9 cellular contexts compared by ENCODE assay signal in the genomic region with DNA sequence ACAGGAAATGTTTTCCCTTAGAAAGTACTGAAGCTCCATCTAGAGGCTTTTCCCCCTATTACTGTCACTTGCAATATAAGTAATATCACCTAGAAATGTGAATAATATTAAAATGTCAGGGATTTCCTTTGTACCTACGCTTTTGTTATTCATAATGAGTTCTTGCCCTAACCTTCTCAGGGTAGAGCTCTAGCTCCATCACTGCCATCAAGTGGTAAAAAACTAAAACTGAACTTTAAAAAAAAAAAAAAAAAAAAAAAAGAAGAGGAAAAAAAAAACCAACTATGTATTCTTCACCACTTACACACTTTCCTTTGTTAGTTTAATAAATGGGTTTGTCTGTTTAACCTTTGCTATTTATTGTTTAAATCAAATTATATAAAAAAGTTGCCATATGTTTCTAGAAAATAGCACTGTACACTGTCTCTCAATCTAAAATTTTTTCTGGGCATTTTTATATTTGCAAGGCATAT. TPM values are rescaled to one million over a fixed set of nuclear protein-coding genes. Genes with fewer than 3 reads are reported as not detected.
A peak's percentile ranks its signal among the peaks of the same experiment; 100 is the strongest.
DNase-seq lines count a peak whose midpoint lies in the region; ATAC-seq and TF ChIP-seq lines count a peak whose summit lies in the region.
"Had no signal": no experiment of that assay in that cellular context is flagged by ENCODE, and none has a peak within 500 bp of the region (broad histone marks: within the 10 kb centered on the region; RNA-seq: fewer than 3 reads in every experiment).

No MANE protein-coding gene starts in this region.

- POLR2A ChIA-PET in OCI-LY7 (lab: Charles Lee): interaction anchor here (0.6 to 0.7 kb wide), 4 partner anchors 8 to 210 kb away, joined by 3 to 6 read pairs (median 5); no protein-coding TSS in a partner anchor

- H2AFZ ChIP-seq in OCI-LY7 (ENCODE audit: low read length) (no peak overlapping the region), neural cell (ENCODE audit: low read depth, low read length) (no peak overlapping the region)

- H3K36me3 Mint-ChIP-seq in natural killer cell (no peaks in the 10 kb centered on the region), endothelial cell (ENCODE audit: low read depth, unreplicated experiment) (no peaks in the 10 kb centered on the region)
- no peaks in the 10 kb centered on the region for H3K36me3 Mint-ChIP-seq in natural killer cell treated with Interleukin-12 subunit alpha and Interleukin-12 subunit beta and Interleukin-15 and Interleukin-18, amount 100 ng/mL, for 72 hours

- H3K27me3 ChIP-seq in neural cell (ENCODE audit: insufficient read depth, low read depth, low read length) (no peaks in the 10 kb centered on the region), prostate gland (replicated peaks; ENCODE audit: insufficient read depth) (no peaks in the 10 kb centered on the region)

- H3K79me2 ChIP-seq in OCI-LY7 (ENCODE audit: insufficient read depth, low read depth, low read length) (no peaks in the 10 kb centered on the region), neural cell (replicated peaks; ENCODE audit: insufficient read depth, low read length) (no peaks in the 10 kb centered on the region)

- H3K9me3 ChIP-seq in OCI-LY7 (ENCODE audit: low read length) (no peaks in the 10 kb centered on the region), neural cell (ENCODE audit: low read length) (no peaks in the 10 kb centered on the region), prostate gland (no peaks in the 10 kb centered on the region)

- H3K27me3 Mint-ChIP-seq in natural killer cell (ENCODE audit: low read depth in 2 of 2) (no peaks in the 10 kb centered on the region), endothelial cell (ENCODE audit: unreplicated experiment) (no peaks in the 10 kb centered on the region)
- no peaks in the 10 kb centered on the region for H3K27me3 Mint-ChIP-seq in natural killer cell treated with Interleukin-12 subunit alpha and Interleukin-12 subunit beta and Interleukin-15 and Interleukin-18, amount 100 ng/mL, for 72 hours
- H3K27me3 Mint-ChIP-seq: dendritic cell treated with granulocyte-macrophage colony-stimulating factor and Interleukin-4, amounts not matched to agents 40 ng/mL and 50 ng/mL, for 4 days had no signal

- H3K9me3 Mint-ChIP-seq in natural killer cell: no peaks in the 10 kb centered on the region
- no peaks in the 10 kb centered on the region for H3K9me3 Mint-ChIP-seq in natural killer cell treated with Interleukin-12 subunit alpha and Interleukin-12 subunit beta and Interleukin-15 and Interleukin-18, amount 100 ng/mL, for 72 hours
- H3K9me3 Mint-ChIP-seq in endothelial cell (ENCODE audit: unreplicated experiment): no peaks in the 10 kb centered on the region
- H3K9me3 Mint-ChIP-seq: dendritic cell treated with granulocyte-macrophage colony-stimulating factor and Interleukin-4, amounts not matched to agents 40 ng/mL and 50 ng/mL, for 4 days had no signal

- WGBS in prostate gland: 3% methylated on average over 1 of the region's 1 CpG

- intact Hi-C loops in natural killer cell (cut with micrococcal nuclease) (loop anchor here (5.0 kb wide), 1 partner anchor 456 kb away; no protein-coding TSS in a partner anchor), OCI-LY7 (cut with micrococcal nuclease; ENCODE audit: unreplicated experiment) (loop anchor here (1.0 kb wide), 1 partner anchor 458 kb away; no protein-coding TSS in a partner anchor), prostate gland (cut with DNase I) (loop anchor here (5.0 kb wide), 1 partner anchor 456 kb away; no protein-coding TSS in a partner anchor)

- no peak overlapping the region for H3K4me3 Mint-ChIP-seq in natural killer cell
- H3K4me3 Mint-ChIP-seq in natural killer cell treated with Interleukin-12 subunit alpha and Interleukin-12 subunit beta and Interleukin-15 and Interleukin-18, amount 100 ng/mL, for 72 hours: no peak overlapping the region
- H3K4me3 Mint-ChIP-seq in endothelial cell (ENCODE audit: unreplicated experiment): no peak overlapping the region
- H3K4me3 Mint-ChIP-seq: dendritic cell treated with granulocyte-macrophage colony-stimulating factor and Interleukin-4, amounts not matched to agents 40 ng/mL and 50 ng/mL, for 4 days had no signal

- H3K4me3 ChIP-seq in OCI-LY7 (ENCODE audit: low read depth, low read length, poor library complexity, severe bottlenecking): no peak overlapping the region
- no peak overlapping the region for H3K4me3 ChIP-seq in neural cell (ENCODE audit: low read length)
- no peak overlapping the region for H3K4me3 ChIP-seq in prostate gland

- no peaks in the 10 kb centered on the region; the same call in 1 of the 2 replicates for H4K20me1 ChIP-seq in OCI-LY7 (ENCODE audit: insufficient read depth, low read length)
- H4K20me1 ChIP-seq in neural cell (ENCODE audit: insufficient read depth): no peaks in the 10 kb centered on the region

- peak; percentile 84 for TF ChIP-seq RAD21 in neural cell (conservative IDR thresholded peaks at IDR 0.05)

- H3K9ac ChIP-seq in neural cell (ENCODE audit: low read length): no peak overlapping the region

- H3K4me1 ChIP-seq in OCI-LY7 (ENCODE audit: insufficient read depth, low read length, poor library complexity, severe bottlenecking): peaks cover 8% of the 10 kb centered on the region
- no peaks in the 10 kb centered on the region for H3K4me1 ChIP-seq in prostate gland (replicated peaks)

- DNase-seq in natural killer cell (no peak), OCI-LY7 (ENCODE audit: low spot score) (peak; percentile 59), endothelial cell (ENCODE audit: low spot score) (no peak), mesenteric fat pad (ENCODE audit: low spot score) (no peak), prostate gland (ENCODE audit: low spot score) (no peak)
- DNase-seq in natural killer cell treated with Interleukin-12 subunit alpha and Interleukin-12 subunit beta and Interleukin-15 and Interleukin-18, amount 100 ng/mL, for 72 hours (ENCODE audit: low spot score): no peak

- TF ChIP-seq POLR2A in prostate gland (IDR thresholded peaks at IDR 0.05): no peak

- ATAC-seq in natural killer cell (peak in 2 of 3 donors; percentile 54 to 75), HG03469 (IDR thresholded peaks at IDR 0.05; ENCODE audit: unreplicated experiment) (peak; percentile 34)
- no peak for ATAC-seq in natural killer cell treated with Interleukin-12 subunit alpha and Interleukin-12 subunit beta and Interleukin-15 and Interleukin-18, amount 100 ng/mL, for 72 hours

- H3K4me1 Mint-ChIP-seq in natural killer cell: peaks cover 9 to 11% of the 10 kb centered on the region in 2 donors
- peaks cover 7 to 10% of the 10 kb centered on the region in 2 donors for H3K4me1 Mint-ChIP-seq in natural killer cell treated with Interleukin-12 subunit alpha and Interleukin-12 subunit beta and Interleukin-15 and Interleukin-18, amount 100 ng/mL, for 72 hours (ENCODE audit: low read depth in 2 of 2)
- peaks cover 4% of the 10 kb centered on the region for H3K4me1 Mint-ChIP-seq in endothelial cell (ENCODE audit: unreplicated experiment)

- no peak overlapping the region; the same call in 1 of the 2 replicates for H3K4me2 ChIP-seq in OCI-LY7 (ENCODE audit: low read length)
- H3K4me2 ChIP-seq in neural cell (ENCODE audit: low read length): no peak overlapping the region

- CTCF ChIA-PET in OCI-LY7 (lab: Charles Lee; ENCODE audit: unreplicated experiment): no interaction called here

- H3F3A ChIP-seq in neural cell (ENCODE audit: insufficient read depth, low read length, poor library complexity, severe bottlenecking): no peaks in the 10 kb centered on the region

- H3K9me2 ChIP-seq in OCI-LY7 (ENCODE audit: insufficient read depth, low read length) (no peaks in the 10 kb centered on the region), neural cell (ENCODE audit: insufficient read depth, low read length) (no peaks in the 10 kb centered on the region)

- no peak overlapping the region for H3K27ac Mint-ChIP-seq in natural killer cell
- H3K27ac Mint-ChIP-seq in natural killer cell treated with Interleukin-12 subunit alpha and Interleukin-12 subunit beta and Interleukin-15 and Interleukin-18, amount 100 ng/mL, for 72 hours: no peak overlapping the region
- no peak overlapping the region for H3K27ac Mint-ChIP-seq in endothelial cell (ENCODE audit: unreplicated experiment)
- H3K27ac Mint-ChIP-seq: dendritic cell treated with granulocyte-macrophage colony-stimulating factor and Interleukin-4, amounts not matched to agents 40 ng/mL and 50 ng/mL, for 4 days had no signal

- H3K27ac ChIP-seq in OCI-LY7 (ENCODE audit: low read depth, low read length, poor library complexity, severe bottlenecking) (no peak overlapping the region), neural cell (ENCODE audit: low read length) (no peak overlapping the region), prostate gland (no peak overlapping the region)

- TF ChIP-seq EP300 in neural cell (conservative IDR thresholded peaks at IDR 0.05; ENCODE audit: poor library complexity, severe bottlenecking): no peak

- TF ChIP-seq CTCF in natural killer cell (IDR thresholded peaks at IDR 0.05): peak; percentile 55
- peak; percentile 73 for TF ChIP-seq CTCF in OCI-LY7 (conservative IDR thresholded peaks at IDR 0.05; ENCODE audit: low read length)
- TF ChIP-seq CTCF in endothelial cell (IDR thresholded peaks at IDR 0.05; ENCODE audit: unreplicated experiment): peak; percentile 41
- peak; percentile 81 for TF ChIP-seq CTCF in neural cell (IDR thresholded peaks at IDR 0.05; ENCODE audit: poor library complexity, severe bottlenecking)
- TF ChIP-seq CTCF in prostate gland (IDR thresholded peaks at IDR 0.05): peak in 2 of 4 experiments; percentile 20 to 40

- H3K36me3 ChIP-seq in OCI-LY7 (ENCODE audit: insufficient read depth, low read length) (no peaks in the 10 kb centered on the region), neural cell (ENCODE audit: insufficient read depth, low read length) (no peaks in the 10 kb centered on the region), prostate gland (no peaks in the 10 kb centered on the region)

- BruUV-seq in OCI-LY7 (replicated peaks; lab: Mats Ljungman, UMichigan): no TSS peak

TF ChIP-seq in neural cell, 6 proteins besides CTCF, POLR2A, EP300 and RAD21 (continues in another document):
- peak; percentile 82 for TF ChIP-seq SMC3 (conservative IDR thresholded peaks at IDR 0.05; ENCODE audit: poor library complexity)

RNA-seq across cellular contexts. Expression of a gene that starts 49.9 kb away (rescaled TPM):
- 10 to 100 TPM; 38.4 to 63.7 (median 50.6) TPM for total RNA-seq in natural killer cell
- total RNA-seq in natural killer cell treated with Interleukin-12 subunit alpha and Interleukin-12 subunit beta and Interleukin-15 and Interleukin-18, amount 100 ng/mL, for 72 hours: 10 to 100 TPM; 37.8 to 53.5 TPM
- total RNA-seq in OCI-LY7 (2014; rRNA removed; shearing (Covaris generic)): 12.1 and 16.9 TPM in 2 replicates
- 7.1 and 7.7 TPM in 2 replicates for total RNA-seq in OCI-LY7 (2022)
- 32.0 TPM for total RNA-seq in endothelial cell (ENCODE audit: unreplicated experiment)
- polyA plus RNA-seq in neural cell: 15.9 and 16.0 TPM in 2 replicates
- 30.2 TPM in 2 replicates for polyA minus RNA-seq in neural cell
- total RNA-seq in mesenteric fat pad: 28.2 TPM
- total RNA-seq in prostate gland: 10 to 100 TPM; 62.8 to 89.3 TPM

Comparison
In these comparisons a context has a peak if more than half of its experiments do, and no peak if none do; other contexts are left out.
1. ATAC-seq: peak in natural killer cell (2 of 3) and HG03469 (single experiment); none in natural killer cell treated with Interleukin-12 subunit alpha and Interleukin-12 subunit beta and Interleukin-15 and Interleukin-18, amount 100 ng/mL, for 72 hours (0 of 2).